In genomic region chr3:171357721-171358120, GRCh38 we compare ENCODE assay signal across 24 cellular contexts.
"Had no signal": no experiment of that assay in that cellular context is flagged by ENCODE, and none has a peak within 500 bp of the region (broad histone marks: within the 10 kb centered on the region; RNA-seq: fewer than 3 reads in every experiment).

No MANE protein-coding gene starts in this region.

- H3K27me3 ChIP-seq: ascending aorta, body of pancreas had no signal

- H3K4me3 ChIP-seq: ascending aorta, body of pancreas, K562, PC-9 had no signal

- H3K27ac ChIP-seq: ascending aorta, body of pancreas, PC-9 had no signal

- H3K27me3 Mint-ChIP-seq: activated naive CD4-positive, alpha-beta T cell treated with anti-CD3 and anti-CD28 coated beads, Interleukin-2, amount 50 U/mL, for 24 hours; activated T-cell treated with anti-CD3 and anti-CD28 coated beads, Interleukin-2, amount 50 U/mL, for 24 hours had no signal

- H3K9me3 ChIP-seq: ascending aorta, body of pancreas had no signal

- H3K27ac Mint-ChIP-seq: activated CD8-positive, alpha-beta T cell treated with anti-CD3 and anti-CD28 coated beads, Interleukin-2, amount 10 ng/mL, durations not matched to agents 7 days and 5 days; activated naive CD4-positive, alpha-beta T cell treated with anti-CD3 and anti-CD28 coated beads, Interleukin-2, amount 50 U/mL, for 24 hours; activated T-cell treated with anti-CD3 and anti-CD28 coated beads, Interleukin-2, amount 50 U/mL, for 24 hours; activated T-helper 1 cell treated with anti-CD3 and anti-CD28 coated beads, Interleukin-12 subunit alpha, Interleukin-12 subunit beta, Interleukin-2, Interleukin-4 antibody, amounts not matched to agents 30 ng/mL and 10 ng/mL and 1 ng/mL, durations not matched to agents 14 hours and 24 hours and 36 hours had no signal

- ATAC-seq: activated CD8-positive, alpha-beta T cell treated with anti-CD3 and anti-CD28 coated beads, Interleukin-2, amount 10 ng/mL, durations not matched to agents 7 days and 5 days; body of pancreas; K562 had no signal

- H3K4me3 Mint-ChIP-seq: activated CD8-positive, alpha-beta T cell treated with anti-CD3 and anti-CD28 coated beads, Interleukin-2, amount 10 ng/mL, durations not matched to agents 7 days and 5 days; activated naive CD4-positive, alpha-beta T cell treated with anti-CD3 and anti-CD28 coated beads, Interleukin-2, amount 50 U/mL, for 24 hours; activated T-cell treated with anti-CD3 and anti-CD28 coated beads, Interleukin-2, amount 50 U/mL, for 24 hours; activated T-helper 1 cell treated with anti-CD3 and anti-CD28 coated beads, Interleukin-12 subunit alpha, Interleukin-12 subunit beta, Interleukin-2, Interleukin-4 antibody, amounts not matched to agents 30 ng/mL and 10 ng/mL and 1 ng/mL, durations not matched to agents 14 hours and 24 hours and 36 hours had no signal

- H3K9me3 Mint-ChIP-seq: activated naive CD4-positive, alpha-beta T cell treated with anti-CD3 and anti-CD28 coated beads, Interleukin-2, amount 50 U/mL, for 24 hours; activated T-cell treated with anti-CD3 and anti-CD28 coated beads, Interleukin-2, amount 50 U/mL, for 24 hours; activated T-helper 1 cell treated with anti-CD3 and anti-CD28 coated beads, Interleukin-12 subunit alpha, Interleukin-12 subunit beta, Interleukin-2, Interleukin-4 antibody, amounts not matched to agents 30 ng/mL and 10 ng/mL and 1 ng/mL, durations not matched to agents 14 hours and 24 hours and 36 hours had no signal

- H3K4me2 ChIP-seq: PC-9 had no signal

- H2AFZ ChIP-seq: PC-9 had no signal

- H3K36me3 ChIP-seq: ascending aorta had no signal

- DNase-seq: activated CD4-positive, alpha-beta T cell treated with anti-CD3 and anti-CD28 coated beads for 48 hours; activated CD4-positive, alpha-beta T cell treated with anti-CD3 and anti-CD28 coated beads, Interleukin-2, amount 50 U/mL, for 4 hours; activated CD8-positive, alpha-beta T cell treated with anti-CD3 and anti-CD28 coated beads, Interleukin-2, amount 10 ng/mL, durations not matched to agents 7 days and 5 days; activated effector memory CD4-positive, alpha-beta T cell treated with Interleukin-2 at 50 U/mL for 16 hours; activated naive CD4-positive, alpha-beta T cell; activated T-cell treated with anti-CD3 and anti-CD28 coated beads, Interleukin-2, amount 50 U/mL, for 24 hours; body of pancreas; central memory CD4-positive, alpha-beta T cell; Karpas-422; MM.1S; NCI-H1105; NCI-H1436; NCI-H1694 treated with DMSO at 0.1 percent for 48 hours; NCI-H2029 treated with DMSO at 0.1 percent for 48 hours; NCI-H510A treated with DMSO at 0.1 percent for 48 hours; NCI-H69; PC-9; SIG-M5; T-helper 2 cell; T1000 had no signal
